ENCODE assay signal across 1 cellular context in genomic region chr5:170151105-170151831, GRCh38.
TF ChIP-seq lines count a peak whose summit lies in the region.

No MANE protein-coding gene starts in this region.

TF ChIP-seq in GM23338, 12 proteins besides CTCF, POLR2A, EP300 and RAD21 (continued from another document):
- TF ChIP-seq REST (IDR thresholded peaks at IDR 0.05; ENCODE audit: unreplicated experiment) (no peak), JUNB (IDR thresholded peaks at IDR 0.05; ENCODE audit: unreplicated experiment) (no peak)
